13 cellular contexts compared by ENCODE assay signal in genomic region chr2:48715042-48715899, GRCh38. TPM values are rescaled to one million over a fixed set of nuclear protein-coding genes. Genes with fewer than 3 reads are reported as not detected.
DNase-seq lines count a peak whose midpoint lies in the region; ATAC-seq, FAIRE-seq and TF ChIP-seq lines count a peak whose summit lies in the region.
"Had no signal": no experiment of that assay in that cellular context is flagged by ENCODE, and none has a peak within 500 bp of the region (broad histone marks: within the 10 kb centered on the region; RNA-seq: fewer than 3 reads in every experiment).

No MANE protein-coding gene starts in this region.

- H3K27me3 ChIP-seq in keratinocyte (ENCODE audit: control insufficient read depth, extremely low read depth, insufficient read depth, low read length), result no peaks in the 10 kb centered on the region

- H2AFZ ChIP-seq in keratinocyte (ENCODE audit: control insufficient read depth, low read length), result no peak overlapping the region

- H3K36me3 ChIP-seq in keratinocyte (ENCODE audit: control insufficient read depth in 2 of 2, extremely low read depth in 1 of 2, insufficient read depth in 2 of 2, low read length in 2 of 2), result no peaks in the 10 kb centered on the region

- peak; percentile 39 for FAIRE-seq in keratinocyte (lab: Jason Lieb, UNC)
- FAIRE-seq: endometrium had no signal

- no peak for ATAC-seq in HG03432 (IDR thresholded peaks at IDR 0.05; ENCODE audit: unreplicated experiment)

- H3K9me3 ChIP-seq in keratinocyte (ENCODE audit: control insufficient read depth, low read depth, low read length), result no peaks in the 10 kb centered on the region

- no peaks in the 10 kb centered on the region for H3K9me1 ChIP-seq in keratinocyte (ENCODE audit: control insufficient read depth, extremely low read depth, insufficient read depth, low read length)

- H3K9ac ChIP-seq in keratinocyte (ENCODE audit: control insufficient read depth, extremely low read depth, insufficient read depth, low read length), result no peak overlapping the region

- dilution Hi-C loops in keratinocyte (cut with MboI; ENCODE audit: extremely low pct_ligation_motif_present, low sequenced_read_pairs), result no loop called here

- H3K79me2 ChIP-seq in keratinocyte (ENCODE audit: control insufficient read depth, insufficient read depth, low read length), result no peaks in the 10 kb centered on the region

- H3K4me1 ChIP-seq in keratinocyte (ENCODE audit: control insufficient read depth, extremely low read depth, insufficient read depth, low read length), result no peaks in the 10 kb centered on the region

- H3K4me3 ChIP-seq in choroid plexus epithelial cell (ENCODE audit: low read depth, low read length) (no peak overlapping the region), keratinocyte (ENCODE audit: control insufficient read depth in 2 of 3, extremely low read depth in 1 of 3, insufficient read depth in 2 of 3, low read depth in 1 of 3, low read length in 3 of 3) (no peak overlapping the region)

- H4K20me1 ChIP-seq in keratinocyte (ENCODE audit: control insufficient read depth, extremely low read depth, insufficient read depth, low read length), result no peaks in the 10 kb centered on the region

- no peak overlapping the region for H3K4me2 ChIP-seq in keratinocyte (ENCODE audit: control insufficient read depth, extremely low read depth, insufficient read depth, low read depth, low read length)

- TF ChIP-seq CTCF in choroid plexus epithelial cell (conservative IDR thresholded peaks at IDR 0.05; ENCODE audit: low read depth, low read length) (no peak), keratinocyte (optimal IDR thresholded peaks at IDR 0.05 in 1 of 3, IDR thresholded peaks at IDR 0.05 in 1 of 3, conservative IDR thresholded peaks at IDR 0.05 in 1 of 3; ENCODE audit: extremely low read depth in 1 of 3, insufficient read depth in 2 of 3, low read length in 3 of 3) (no peak)

- peak; percentile 10 for DNase-seq in SKM-1 treated with dmso at 0.1 percent for 144 hours (lab: John Stamatoyannopoulos, UW; ENCODE audit: unreplicated experiment)
- no peak for DNase-seq in SKM-1 (lab: John Stamatoyannopoulos, UW; ENCODE audit: unreplicated experiment)
- peak; percentile 93 for DNase-seq in choroid plexus epithelial cell (ENCODE audit: low read depth)
- DNase-seq in keratinocyte (ENCODE audit: low read depth, low spot score), result peak; percentile 15
- DNase-seq in ureter (ENCODE audit: low spot score), result peak; percentile 66
- no peak for DNase-seq in NCI-H1417 treated with DMSO at 0.1 percent for 48 hours (lab: John Stamatoyannopoulos, UW)
- no peak for DNase-seq in NCI-H187 treated with DMSO at 0.1 percent for 48 hours (lab: John Stamatoyannopoulos, UW)
- DNase-seq: activated CD8-positive, alpha-beta memory T cell treated with anti-CD3 and anti-CD28 coated beads for 24 hours; amygdala; NCI-H69; SW 1271 had no signal

- no peak overlapping the region for H3K27ac ChIP-seq in keratinocyte (ENCODE audit: control insufficient read depth, insufficient read depth, low read length)

RNA-seq across cellular contexts. Expression of gene LHCGR, which starts 40.3 kb away (rescaled TPM):
- not detected in 3 replicates for polyA plus RNA-seq in keratinocyte
- not detected for polyA plus RNA-seq in keratinocyte (2011; ENCODE audit: low read depth)
- not detected in 2 replicates for polyA plus RNA-seq in keratinocyte (2011; cell fraction: cytosol; rRNA removed)
- polyA plus RNA-seq in keratinocyte (2011; cell fraction: nucleus; rRNA removed), result not detected in 2 replicates
- not detected in 2 replicates for polyA plus RNA-seq in keratinocyte (2012; ENCODE audit: low replicate concordance)
- polyA minus RNA-seq in keratinocyte, result not detected in 3 replicates
- not detected for polyA minus RNA-seq in keratinocyte (2011; cell fraction: cytosol; rRNA and poly(A)+ RNA removed)
- polyA minus RNA-seq in keratinocyte (2011; cell fraction: nucleus; rRNA and poly(A)+ RNA removed), result not detected in 2 replicates
- not detected for total RNA-seq in ureter

Comparison
In these comparisons a context has a peak if more than half of its experiments do, and no peak if none do; other contexts are left out.
1. DNase-seq: peak in SKM-1 treated with dmso at 0.1 percent for 144 hours (single experiment), choroid plexus epithelial cell (single experiment), keratinocyte (single experiment) and ureter (single experiment); none in SKM-1 (single experiment), NCI-H1417 treated with DMSO at 0.1 percent for 48 hours (single experiment) and NCI-H187 treated with DMSO at 0.1 percent for 48 hours (single experiment).